In genomic region chr13:43425234-43425633, GRCh38 we compare ENCODE assay signal across 16 cellular contexts.
DNase-seq lines count a peak whose midpoint lies in the region; TF ChIP-seq lines count a peak whose summit lies in the region.
"Had no signal": no experiment of that assay in that cellular context is flagged by ENCODE, and none has a peak within 500 bp of the region (broad histone marks: within the 10 kb centered on the region; RNA-seq: fewer than 3 reads in every experiment).

No MANE protein-coding gene starts in this region.

- H3K4ac ChIP-seq in neuronal stem cell (ENCODE audit: low read length), result no peak overlapping the region

- H3K4me1 Mint-ChIP-seq in endodermal cell, result peaks cover 29% of the 10 kb centered on the region
- H3K4me1 Mint-ChIP-seq: CD4-positive, alpha-beta memory T cell had no signal

- peaks cover 6% of the 10 kb centered on the region for H3K9me3 Mint-ChIP-seq in endodermal cell

- no peak overlapping the region for H3K14ac ChIP-seq in neuronal stem cell (ENCODE audit: low read length)

- H2BK15ac ChIP-seq in neuronal stem cell (ENCODE audit: low read length), result no peak overlapping the region

- peak overlapping the region; percentile 51 for H3K27ac ChIP-seq in HUES48 (ENCODE audit: low read depth, low read length)
- no peak overlapping the region for H3K27ac ChIP-seq in endodermal cell (ENCODE audit: low read depth, low read length)
- no peak overlapping the region for H3K27ac ChIP-seq in iPS-18a (ENCODE audit: low read length)
- H3K27ac ChIP-seq in neuronal stem cell (replicated peaks; ENCODE audit: low read length), result no peak overlapping the region
- H3K27ac ChIP-seq: A549, C4-2B had no signal

- 14 to 29% methylated on average over 1 of the region's 1 CpG for WGBS in endodermal cell (ENCODE audit: insufficient coverage in 1 of 2, insufficient read length in 1 of 2), 2 experiments
- WGBS in neuronal stem cell (ENCODE audit: extremely low coverage in 2 of 2, insufficient read length in 2 of 2, insufficient replicate concordance in 1 of 2), 2 donors, result no CpG with 5 or more reads among the region's 1 CpG

- H4K91ac ChIP-seq in neuronal stem cell (ENCODE audit: low read depth, low read length, poor library complexity), result no peak overlapping the region

- no peak overlapping the region for H3K23ac ChIP-seq in neuronal stem cell (ENCODE audit: low read depth, low read length, poor library complexity)

- H2BK12ac ChIP-seq in neuronal stem cell (ENCODE audit: low read length), result no peak overlapping the region

- H3K4me3 ChIP-seq in HUES48 (ENCODE audit: low read depth, low read length) (no peak overlapping the region), endodermal cell (ENCODE audit: low read length) (no peak overlapping the region), iPS-18a (ENCODE audit: low read length) (peak overlapping the region; percentile 21), neuronal stem cell (ENCODE audit: low read length in 2 of 2) (no peak overlapping the region)
- H3K4me3 ChIP-seq: A549 had no signal

- H3K27me3 Mint-ChIP-seq in endodermal cell (ENCODE audit: insufficient read depth), result peaks cover 2% of the 10 kb centered on the region

- H4K8ac ChIP-seq in neuronal stem cell (ENCODE audit: low read depth, low read length), result no peak overlapping the region

- no peak overlapping the region for H2AK5ac ChIP-seq in neuronal stem cell (ENCODE audit: low read depth, low read length)

- H3K27me3 ChIP-seq in HUES48 (ENCODE audit: control insufficient read depth, insufficient read depth, low read length) (no peaks in the 10 kb centered on the region), endodermal cell (ENCODE audit: control insufficient read depth, insufficient read depth, low read length, poor library complexity, severe bottlenecking) (peaks cover 7% of the 10 kb centered on the region), iPS-18a (ENCODE audit: control insufficient read depth, insufficient read depth, low read length) (no peaks in the 10 kb centered on the region), neuronal stem cell (ENCODE audit: control insufficient read depth in 3 of 3, insufficient read depth in 3 of 3, low read depth in 1 of 3, low read length in 3 of 3) (no peaks in the 10 kb centered on the region)
- H3K27me3 ChIP-seq: BE2C had no signal

- H3K9ac ChIP-seq in HUES48 (ENCODE audit: low read depth, low read length), result no peak overlapping the region
- H3K9ac ChIP-seq in endodermal cell (ENCODE audit: extremely low read depth, low read length, poor library complexity, severe bottlenecking), result no peak overlapping the region
- H3K9ac ChIP-seq in iPS-18a (ENCODE audit: low read length), result no peak overlapping the region
- H3K9ac ChIP-seq in neuronal stem cell (ENCODE audit: low read depth, low read length, poor library complexity), result no peak overlapping the region

- H2BK120ac ChIP-seq in neuronal stem cell (ENCODE audit: low read depth, low read length), result no peak overlapping the region

- no peak overlapping the region for H3K27ac Mint-ChIP-seq in endodermal cell
- H3K27ac Mint-ChIP-seq: CD4-positive, alpha-beta memory T cell had no signal

- H2BK5ac ChIP-seq in neuronal stem cell (ENCODE audit: low read length), result no peak overlapping the region

- H3K4me3 Mint-ChIP-seq in endodermal cell, result no peak overlapping the region
- H3K4me3 Mint-ChIP-seq: CD4-positive, alpha-beta memory T cell had no signal

- peak; percentile 57 for DNase-seq in endodermal cell
- DNase-seq in neuronal stem cell (ENCODE audit: low spot score), result no peak
- DNase-seq in foreskin melanocyte, result no peak
- DNase-seq in NCI-H69 (lab: John Stamatoyannopoulos, UW), result no peak
- no peak for DNase-seq in NCI-H1092 treated with DMSO at 0.1 percent for 48 hours (lab: John Stamatoyannopoulos, UW)
- no peak for DNase-seq in UCSD-AML1 (lab: John Stamatoyannopoulos, UW; ENCODE audit: unreplicated experiment)
- DNase-seq: BE2C; CD4-positive, alpha-beta memory T cell; DMS153; DMS79 treated with DMSO at 0.1 percent for 48 hours; EL; GOT3 had no signal

- H3K36me3 ChIP-seq in HUES48 (ENCODE audit: control insufficient read depth, insufficient read depth, low read length) (no peaks in the 10 kb centered on the region), endodermal cell (ENCODE audit: control insufficient read depth, insufficient read depth, low read length) (no peaks in the 10 kb centered on the region), iPS-18a (ENCODE audit: control insufficient read depth, low read depth, low read length) (no peaks in the 10 kb centered on the region), neuronal stem cell (replicated peaks in 1 of 2; ENCODE audit: control insufficient read depth in 2 of 2, insufficient read depth in 2 of 2, low read length in 2 of 2) (no peaks in the 10 kb centered on the region)
- H3K36me3 ChIP-seq: BE2C had no signal

- H3K4me2 ChIP-seq in neuronal stem cell (ENCODE audit: insufficient read depth, low read length, poor library complexity, severe bottlenecking), result no peak overlapping the region
- H3K4me2 ChIP-seq: A549 had no signal

- H2AFZ ChIP-seq in neuronal stem cell (ENCODE audit: low read length), result peak overlapping the region; percentile 6

- peaks cover 37% of the 10 kb centered on the region for H3K4me1 ChIP-seq in HUES48 (ENCODE audit: control insufficient read depth, insufficient read depth, low read length)
- H3K4me1 ChIP-seq in endodermal cell (ENCODE audit: control insufficient read depth, insufficient read depth, low read length), result peaks cover 4% of the 10 kb centered on the region
- peaks cover 31% of the 10 kb centered on the region for H3K4me1 ChIP-seq in iPS-18a (ENCODE audit: control insufficient read depth, low read depth, low read length)
- H3K4me1 ChIP-seq in neuronal stem cell (ENCODE audit: control insufficient read depth in 2 of 2, insufficient read depth in 1 of 2, low read depth in 1 of 2, low read length in 2 of 2), result peaks cover 2 to 13% of the 10 kb centered on the region in 2 donors
- H3K4me1 ChIP-seq: A549, BE2C had no signal

- no peaks in the 10 kb centered on the region for H3K36me3 Mint-ChIP-seq in endodermal cell (ENCODE audit: low read depth)
- H3K36me3 Mint-ChIP-seq: CD4-positive, alpha-beta memory T cell had no signal

- H3K79me1 ChIP-seq in neuronal stem cell (ENCODE audit: low read depth, low read length), result no peaks in the 10 kb centered on the region

- H3K18ac ChIP-seq in neuronal stem cell (ENCODE audit: low read length), result no peak overlapping the region

- no peak for TF ChIP-seq CTCF in endodermal cell (conservative IDR thresholded peaks at IDR 0.05)

- H3K9me3 ChIP-seq in HUES48 (ENCODE audit: control insufficient read depth, insufficient read depth, low read length), result no peaks in the 10 kb centered on the region
- H3K9me3 ChIP-seq in endodermal cell (ENCODE audit: control insufficient read depth, low read length), result peaks cover 7% of the 10 kb centered on the region
- H3K9me3 ChIP-seq in iPS-18a (ENCODE audit: control insufficient read depth, low read depth, low read length), result no peaks in the 10 kb centered on the region
- no peaks in the 10 kb centered on the region for H3K9me3 ChIP-seq in neuronal stem cell (replicated peaks in 1 of 2; ENCODE audit: control insufficient read depth in 2 of 2, insufficient read depth in 1 of 2, low read depth in 1 of 2, low read length in 2 of 2)
- H3K9me3 ChIP-seq: A549, BE2C had no signal
